In the genomic region with DNA sequence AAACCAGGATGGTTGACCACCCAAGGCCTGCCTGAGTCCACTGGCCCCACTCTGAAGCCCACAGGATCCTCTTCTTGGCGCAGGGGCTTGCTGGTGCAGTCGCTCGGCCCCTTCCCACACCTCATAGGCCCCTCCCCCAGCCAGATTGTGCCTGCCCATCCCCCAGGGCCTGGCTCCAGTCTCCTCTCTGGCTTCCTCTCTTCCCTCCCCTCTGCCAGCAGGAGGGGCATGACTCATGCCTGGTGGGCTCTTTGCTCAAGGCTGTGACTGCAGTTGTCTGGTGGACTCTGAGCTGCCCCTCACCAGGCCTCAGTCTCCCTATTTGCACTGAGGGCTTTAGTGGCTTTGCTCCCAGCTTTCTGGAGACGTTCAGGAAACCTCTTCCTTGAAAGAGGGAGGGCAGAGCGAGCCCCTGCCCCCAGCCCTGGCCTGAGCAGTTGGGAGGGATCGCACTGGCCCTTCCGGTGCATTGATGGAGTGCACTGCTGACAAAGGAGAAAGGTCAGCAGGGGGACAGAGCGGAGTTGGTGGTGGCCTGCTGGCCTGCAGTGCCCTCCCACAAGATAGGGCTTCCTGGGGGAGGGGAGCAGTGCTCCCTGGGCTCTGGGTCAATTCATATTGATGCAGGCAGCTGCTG, we compare ENCODE assay signal across 1 cellular context.
TF ChIP-seq lines count a peak whose summit lies in the region.

No MANE protein-coding gene starts in this region.

TF ChIP-seq in HepG2, 621 proteins besides CTCF, POLR2A, EP300 and RAD21 (continued from another document and continues in another):
- TF ChIP-seq, protein P1, sequence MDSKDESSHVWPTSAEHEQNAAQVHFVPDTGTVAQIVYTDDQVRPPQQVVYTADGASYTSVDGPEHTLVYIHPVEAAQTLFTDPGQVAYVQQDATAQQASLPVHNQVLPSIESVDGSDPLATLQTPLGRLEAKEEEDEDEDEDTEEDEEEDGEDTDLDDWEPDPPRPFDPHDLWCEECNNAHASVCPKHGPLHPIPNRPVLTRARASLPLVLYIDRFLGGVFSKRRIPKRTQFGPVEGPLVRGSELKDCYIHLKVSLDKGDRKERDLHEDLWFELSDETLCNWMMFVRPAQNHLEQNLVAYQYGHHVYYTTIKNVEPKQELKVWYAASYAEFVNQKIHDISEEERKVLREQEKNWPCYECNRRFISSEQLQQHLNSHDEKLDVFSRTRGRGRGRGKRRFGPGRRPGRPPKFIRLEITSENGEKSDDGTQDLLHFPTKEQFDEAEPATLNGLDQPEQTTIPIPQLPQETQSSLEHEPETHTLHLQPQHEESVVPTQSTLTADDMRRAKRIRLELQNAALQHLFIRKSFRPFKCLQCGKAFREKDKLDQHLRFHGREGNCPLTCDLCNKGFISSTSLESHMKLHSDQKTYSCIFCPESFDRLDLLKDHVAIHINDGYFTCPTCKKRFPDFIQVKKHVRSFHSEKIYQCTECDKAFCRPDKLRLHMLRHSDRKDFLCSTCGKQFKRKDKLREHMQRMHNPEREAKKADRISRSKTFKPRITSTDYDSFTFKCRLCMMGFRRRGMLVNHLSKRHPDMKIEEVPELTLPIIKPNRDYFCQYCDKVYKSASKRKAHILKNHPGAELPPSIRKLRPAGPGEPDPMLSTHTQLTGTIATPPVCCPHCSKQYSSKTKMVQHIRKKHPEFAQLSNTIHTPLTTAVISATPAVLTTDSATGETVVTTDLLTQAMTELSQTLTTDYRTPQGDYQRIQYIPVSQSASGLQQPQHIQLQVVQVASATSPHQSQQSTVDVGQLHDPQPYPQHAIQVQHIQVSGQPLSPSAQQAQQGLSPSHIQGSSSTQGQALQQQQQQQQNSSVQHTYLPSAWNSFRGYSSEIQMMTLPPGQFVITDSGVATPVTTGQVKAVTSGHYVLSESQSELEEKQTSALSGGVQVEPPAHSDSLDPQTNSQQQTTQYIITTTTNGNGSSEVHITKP (CRISPR knock-in tag; IDR thresholded peaks at IDR 0.05; ENCODE audit: low read depth): 0 out of 2 replicates have a peak, but pooled peaks have one; percentile 29
- TF ChIP-seq, protein P2, sequence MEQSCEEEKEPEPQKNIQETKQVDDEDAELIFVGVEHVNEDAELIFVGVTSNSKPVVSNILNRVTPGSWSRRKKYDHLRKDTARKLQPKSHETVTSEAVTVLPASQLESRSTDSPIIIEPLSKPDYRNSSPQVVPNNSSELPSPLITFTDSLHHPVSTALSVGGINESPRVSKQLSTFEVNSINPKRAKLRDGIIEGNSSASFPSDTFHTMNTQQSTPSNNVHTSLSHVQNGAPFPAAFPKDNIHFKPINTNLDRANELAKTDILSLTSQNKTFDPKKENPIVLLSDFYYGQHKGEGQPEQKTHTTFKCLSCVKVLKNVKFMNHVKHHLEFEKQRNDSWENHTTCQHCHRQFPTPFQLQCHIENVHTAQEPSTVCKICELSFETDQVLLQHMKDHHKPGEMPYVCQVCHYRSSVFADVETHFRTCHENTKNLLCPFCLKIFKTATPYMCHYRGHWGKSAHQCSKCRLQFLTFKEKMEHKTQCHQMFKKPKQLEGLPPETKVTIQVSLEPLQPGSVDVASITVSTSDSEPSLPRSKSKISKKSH (CRISPR knock-in tag; IDR thresholded peaks at IDR 0.05; ENCODE audit: borderline replicate concordance): no peak
- TF ChIP-seq ZNF720 (CRISPR knock-in tag; IDR thresholded peaks at IDR 0.05): no peak
- no peak for TF ChIP-seq HOXA3 (CRISPR knock-in tag; IDR thresholded peaks at IDR 0.05)
- TF ChIP-seq ZNF678 (CRISPR knock-in tag; IDR thresholded peaks at IDR 0.05): no peak
- no peak for TF ChIP-seq MIER3 (CRISPR knock-in tag; IDR thresholded peaks at IDR 0.05; ENCODE audit: borderline replicate concordance)
- TF ChIP-seq HHEX (CRISPR knock-in tag; IDR thresholded peaks at IDR 0.05): no peak
- TF ChIP-seq, protein P3, sequence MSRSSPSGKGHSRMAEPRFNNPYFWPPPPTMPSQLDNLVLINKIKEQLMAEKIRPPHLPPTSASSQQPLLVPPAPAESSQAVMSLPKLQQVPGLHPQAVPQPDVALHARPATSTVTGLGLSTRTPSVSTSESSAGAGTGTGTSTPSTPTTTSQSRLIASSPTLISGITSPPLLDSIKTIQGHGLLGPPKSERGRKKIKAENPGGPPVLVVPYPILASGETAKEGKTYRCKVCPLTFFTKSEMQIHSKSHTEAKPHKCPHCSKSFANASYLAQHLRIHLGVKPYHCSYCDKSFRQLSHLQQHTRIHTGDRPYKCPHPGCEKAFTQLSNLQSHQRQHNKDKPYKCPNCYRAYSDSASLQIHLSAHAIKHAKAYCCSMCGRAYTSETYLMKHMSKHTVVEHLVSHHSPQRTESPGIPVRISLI (CRISPR knock-in tag; IDR thresholded peaks at IDR 0.05; ENCODE audit: borderline replicate concordance): no peak
- 0 out of 2 replicates have a peak, but pooled peaks have one; percentile 28 for TF ChIP-seq IRF2 (CRISPR knock-in tag; IDR thresholded peaks at IDR 0.05)
- TF ChIP-seq, protein P4, sequence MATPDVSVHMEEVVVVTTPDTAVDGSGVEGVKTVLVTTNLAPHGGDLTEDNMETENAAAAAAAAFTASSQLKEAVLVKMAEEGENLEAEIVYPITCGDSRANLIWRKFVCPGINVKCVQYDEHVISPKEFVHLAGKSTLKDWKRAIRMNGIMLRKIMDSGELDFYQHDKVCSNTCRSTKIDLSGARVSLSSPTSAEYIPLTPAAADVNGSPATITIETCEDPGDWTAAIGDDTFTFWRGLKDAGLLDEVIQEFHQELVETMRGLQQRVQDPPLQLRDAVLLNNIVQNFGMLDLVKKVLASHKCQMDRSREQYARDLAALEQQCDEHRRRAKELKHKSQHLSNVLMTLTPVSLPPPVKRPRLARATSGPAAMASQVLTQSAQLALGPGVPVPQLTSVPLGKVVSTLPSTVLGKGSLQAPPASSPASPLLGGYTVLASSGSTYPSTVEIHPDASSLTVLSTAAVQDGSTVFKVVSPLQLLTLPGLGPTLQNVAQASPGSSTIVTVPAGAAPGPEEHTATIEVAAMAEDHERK (CRISPR knock-in tag; IDR thresholded peaks at IDR 0.05; ENCODE audit: low read depth): no peak
- no peak for TF ChIP-seq REL (CRISPR knock-in tag; conservative IDR thresholded peaks at IDR 0.05)
- TF ChIP-seq, protein P5, sequence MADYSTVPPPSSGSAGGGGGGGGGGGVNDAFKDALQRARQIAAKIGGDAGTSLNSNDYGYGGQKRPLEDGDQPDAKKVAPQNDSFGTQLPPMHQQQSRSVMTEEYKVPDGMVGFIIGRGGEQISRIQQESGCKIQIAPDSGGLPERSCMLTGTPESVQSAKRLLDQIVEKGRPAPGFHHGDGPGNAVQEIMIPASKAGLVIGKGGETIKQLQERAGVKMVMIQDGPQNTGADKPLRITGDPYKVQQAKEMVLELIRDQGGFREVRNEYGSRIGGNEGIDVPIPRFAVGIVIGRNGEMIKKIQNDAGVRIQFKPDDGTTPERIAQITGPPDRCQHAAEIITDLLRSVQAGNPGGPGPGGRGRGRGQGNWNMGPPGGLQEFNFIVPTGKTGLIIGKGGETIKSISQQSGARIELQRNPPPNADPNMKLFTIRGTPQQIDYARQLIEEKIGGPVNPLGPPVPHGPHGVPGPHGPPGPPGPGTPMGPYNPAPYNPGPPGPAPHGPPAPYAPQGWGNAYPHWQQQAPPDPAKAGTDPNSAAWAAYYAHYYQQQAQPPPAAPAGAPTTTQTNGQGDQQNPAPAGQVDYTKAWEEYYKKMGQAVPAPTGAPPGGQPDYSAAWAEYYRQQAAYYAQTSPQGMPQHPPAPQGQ (CRISPR knock-in tag; IDR thresholded peaks at IDR 0.05; ENCODE audit: borderline replicate concordance): no peak
- no peak for TF ChIP-seq KMT2A (CRISPR knock-in tag; IDR thresholded peaks at IDR 0.05)
- TF ChIP-seq, protein P6, sequence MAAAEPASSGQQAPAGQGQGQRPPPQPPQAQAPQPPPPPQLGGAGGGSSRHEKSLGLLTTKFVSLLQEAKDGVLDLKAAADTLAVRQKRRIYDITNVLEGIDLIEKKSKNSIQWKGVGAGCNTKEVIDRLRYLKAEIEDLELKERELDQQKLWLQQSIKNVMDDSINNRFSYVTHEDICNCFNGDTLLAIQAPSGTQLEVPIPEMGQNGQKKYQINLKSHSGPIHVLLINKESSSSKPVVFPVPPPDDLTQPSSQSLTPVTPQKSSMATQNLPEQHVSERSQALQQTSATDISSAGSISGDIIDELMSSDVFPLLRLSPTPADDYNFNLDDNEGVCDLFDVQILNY (CRISPR knock-in tag; conservative IDR thresholded peaks at IDR 0.05): no peak
- no peak for TF ChIP-seq ZNF143 (CRISPR knock-in tag; IDR thresholded peaks at IDR 0.05)
- TF ChIP-seq NFYC (CRISPR knock-in tag; IDR thresholded peaks at IDR 0.05): 0 out of 2 replicates have a peak, but pooled peaks have one; percentile 13
- no peak for TF ChIP-seq NFE2L1 (CRISPR knock-in tag; IDR thresholded peaks at IDR 0.05; ENCODE audit: borderline replicate concordance)
- TF ChIP-seq ZNF839 (CRISPR knock-in tag; IDR thresholded peaks at IDR 0.05; ENCODE audit: borderline replicate concordance): no peak
- no peak for TF ChIP-seq PLRG1 (conservative IDR thresholded peaks at IDR 0.05)
- TF ChIP-seq ZNF644 (CRISPR knock-in tag; IDR thresholded peaks at IDR 0.05; ENCODE audit: low read depth): no peak
- peak; percentile 50; the same call in 1 of the 2 replicates for TF ChIP-seq JUNB (CRISPR knock-in tag; IDR thresholded peaks at IDR 0.05; ENCODE audit: borderline replicate concordance)
- TF ChIP-seq PAX8 (CRISPR knock-in tag; IDR thresholded peaks at IDR 0.05; ENCODE audit: borderline replicate concordance): no peak
- TF ChIP-seq, protein P7, sequence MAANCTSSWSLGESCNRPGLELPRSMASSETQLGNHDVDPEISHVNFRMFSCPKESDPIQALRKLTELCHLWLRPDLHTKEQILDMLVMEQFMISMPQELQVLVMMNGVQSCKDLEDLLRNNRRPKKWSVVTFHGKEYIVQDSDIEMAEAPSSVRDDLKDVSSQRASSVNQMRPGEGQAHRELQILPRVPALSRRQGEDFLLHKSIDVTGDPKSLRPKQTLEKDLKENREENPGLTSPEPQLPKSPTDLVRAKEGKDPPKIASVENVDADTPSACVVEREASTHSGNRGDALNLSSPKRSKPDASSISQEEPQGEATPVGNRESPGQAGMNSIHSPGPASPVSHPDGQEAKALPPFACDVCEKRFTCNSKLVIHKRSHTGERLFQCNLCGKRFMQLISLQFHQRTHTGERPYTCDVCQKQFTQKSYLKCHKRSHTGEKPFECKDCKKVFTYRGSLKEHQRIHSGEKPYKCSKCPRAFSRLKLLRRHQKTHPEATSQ (CRISPR knock-in tag; IDR thresholded peaks at IDR 0.05; ENCODE audit: borderline replicate concordance): no peak
- TF ChIP-seq FOXA3 (CRISPR knock-in tag; IDR thresholded peaks at IDR 0.05): no peak
- TF ChIP-seq ZNF883 (CRISPR knock-in tag; IDR thresholded peaks at IDR 0.05; ENCODE audit: not compliant biosample characterization): peak; percentile 30
- TF ChIP-seq, protein P8, sequence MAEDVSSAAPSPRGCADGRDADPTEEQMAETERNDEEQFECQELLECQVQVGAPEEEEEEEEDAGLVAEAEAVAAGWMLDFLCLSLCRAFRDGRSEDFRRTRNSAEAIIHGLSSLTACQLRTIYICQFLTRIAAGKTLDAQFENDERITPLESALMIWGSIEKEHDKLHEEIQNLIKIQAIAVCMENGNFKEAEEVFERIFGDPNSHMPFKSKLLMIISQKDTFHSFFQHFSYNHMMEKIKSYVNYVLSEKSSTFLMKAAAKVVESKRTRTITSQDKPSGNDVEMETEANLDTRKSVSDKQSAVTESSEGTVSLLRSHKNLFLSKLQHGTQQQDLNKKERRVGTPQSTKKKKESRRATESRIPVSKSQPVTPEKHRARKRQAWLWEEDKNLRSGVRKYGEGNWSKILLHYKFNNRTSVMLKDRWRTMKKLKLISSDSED (CRISPR knock-in tag; IDR thresholded peaks at IDR 0.05): no peak
- TF ChIP-seq GATAD2A (CRISPR knock-in tag; IDR thresholded peaks at IDR 0.05): peak; percentile 80
- TF ChIP-seq MEF2D (CRISPR knock-in tag; IDR thresholded peaks at IDR 0.05): 0 out of 2 replicates have a peak, but pooled peaks have one; percentile 68
- TF ChIP-seq ZNF746 (CRISPR knock-in tag; IDR thresholded peaks at IDR 0.05): peak; percentile 47; the same call in 1 of the 2 replicates
- no peak for TF ChIP-seq ZBTB1 (CRISPR knock-in tag; IDR thresholded peaks at IDR 0.05; ENCODE audit: borderline replicate concordance)
- no peak for TF ChIP-seq RFXANK (CRISPR knock-in tag; IDR thresholded peaks at IDR 0.05)
- TF ChIP-seq KLF16 (CRISPR knock-in tag; IDR thresholded peaks at IDR 0.05): peak in 1 of 2 experiments; percentile 41; a peak in 1 of 4 replicates
- TF ChIP-seq, protein P9, sequence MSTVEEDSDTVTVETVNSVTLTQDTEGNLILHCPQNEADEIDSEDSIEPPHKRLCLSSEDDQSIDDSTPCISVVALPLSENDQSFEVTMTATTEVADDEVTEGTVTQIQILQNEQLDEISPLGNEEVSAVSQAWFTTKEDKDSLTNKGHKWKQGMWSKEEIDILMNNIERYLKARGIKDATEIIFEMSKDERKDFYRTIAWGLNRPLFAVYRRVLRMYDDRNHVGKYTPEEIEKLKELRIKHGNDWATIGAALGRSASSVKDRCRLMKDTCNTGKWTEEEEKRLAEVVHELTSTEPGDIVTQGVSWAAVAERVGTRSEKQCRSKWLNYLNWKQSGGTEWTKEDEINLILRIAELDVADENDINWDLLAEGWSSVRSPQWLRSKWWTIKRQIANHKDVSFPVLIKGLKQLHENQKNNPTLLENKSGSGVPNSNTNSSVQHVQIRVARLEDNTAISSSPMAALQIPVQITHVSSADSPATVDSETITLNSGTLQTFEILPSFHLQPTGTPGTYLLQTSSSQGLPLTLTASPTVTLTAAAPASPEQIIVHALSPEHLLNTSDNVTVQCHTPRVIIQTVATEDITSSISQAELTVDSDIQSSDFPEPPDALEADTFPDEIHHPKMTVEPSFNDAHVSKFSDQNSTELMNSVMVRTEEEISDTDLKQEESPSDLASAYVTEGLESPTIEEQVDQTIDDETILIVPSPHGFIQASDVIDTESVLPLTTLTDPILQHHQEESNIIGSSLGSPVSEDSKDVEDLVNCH (CRISPR knock-in tag; IDR thresholded peaks at IDR 0.05): no peak
- no peak for TF ChIP-seq ZNF546 (CRISPR knock-in tag; conservative IDR thresholded peaks at IDR 0.05)
- TF ChIP-seq, protein P10, sequence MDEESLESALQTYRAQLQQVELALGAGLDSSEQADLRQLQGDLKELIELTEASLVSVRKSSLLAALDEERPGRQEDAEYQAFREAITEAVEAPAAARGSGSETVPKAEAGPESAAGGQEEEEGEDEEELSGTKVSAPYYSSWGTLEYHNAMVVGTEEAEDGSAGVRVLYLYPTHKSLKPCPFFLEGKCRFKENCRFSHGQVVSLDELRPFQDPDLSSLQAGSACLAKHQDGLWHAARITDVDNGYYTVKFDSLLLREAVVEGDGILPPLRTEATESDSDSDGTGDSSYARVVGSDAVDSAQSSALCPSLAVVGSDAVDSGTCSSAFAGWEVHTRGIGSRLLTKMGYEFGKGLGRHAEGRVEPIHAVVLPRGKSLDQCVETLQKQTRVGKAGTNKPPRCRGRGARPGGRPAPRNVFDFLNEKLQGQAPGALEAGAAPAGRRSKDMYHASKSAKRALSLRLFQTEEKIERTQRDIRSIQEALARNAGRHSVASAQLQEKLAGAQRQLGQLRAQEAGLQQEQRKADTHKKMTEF (CRISPR knock-in tag; IDR thresholded peaks at IDR 0.05): peak; percentile 71
- TF ChIP-seq, protein P11, sequence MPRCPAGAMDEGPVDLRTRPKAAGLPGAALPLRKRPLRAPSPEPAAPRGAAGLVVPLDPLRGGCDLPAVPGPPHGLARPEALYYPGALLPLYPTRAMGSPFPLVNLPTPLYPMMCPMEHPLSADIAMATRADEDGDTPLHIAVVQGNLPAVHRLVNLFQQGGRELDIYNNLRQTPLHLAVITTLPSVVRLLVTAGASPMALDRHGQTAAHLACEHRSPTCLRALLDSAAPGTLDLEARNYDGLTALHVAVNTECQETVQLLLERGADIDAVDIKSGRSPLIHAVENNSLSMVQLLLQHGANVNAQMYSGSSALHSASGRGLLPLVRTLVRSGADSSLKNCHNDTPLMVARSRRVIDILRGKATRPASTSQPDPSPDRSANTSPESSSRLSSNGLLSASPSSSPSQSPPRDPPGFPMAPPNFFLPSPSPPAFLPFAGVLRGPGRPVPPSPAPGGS (CRISPR knock-in tag; IDR thresholded peaks at IDR 0.05): no peak
- no peak for TF ChIP-seq U2AF2 (IDR thresholded peaks at IDR 0.05; ENCODE audit: low read depth, low read length)
